ENCODE assay signal across 16 cellular contexts in the genomic region with DNA sequence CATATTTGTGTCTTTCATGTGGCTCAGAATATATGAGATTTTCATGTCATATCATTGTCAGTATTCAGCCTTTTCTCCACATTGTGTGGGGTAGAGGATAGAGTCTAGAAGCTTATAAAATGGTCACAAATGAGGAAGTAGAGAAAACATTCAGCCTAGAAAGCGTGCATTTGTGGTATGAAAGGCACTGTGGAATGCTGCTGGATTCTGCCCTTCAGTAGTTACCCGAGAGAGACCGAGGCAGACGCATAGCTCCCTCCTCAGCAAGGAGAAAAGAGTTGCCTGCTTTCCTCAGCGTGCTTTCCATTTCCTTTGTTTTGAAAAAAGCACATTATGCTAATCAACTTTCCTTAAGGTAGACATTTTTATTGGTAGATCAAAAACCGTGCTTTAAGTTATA. TPM values are rescaled to one million over a fixed set of nuclear protein-coding genes. Genes with fewer than 3 reads are reported as not detected.
DNase-seq lines count a peak whose midpoint lies in the region; ATAC-seq and FAIRE-seq lines count a peak whose summit lies in the region.
"Had no signal": no experiment of that assay in that cellular context is flagged by ENCODE, and none has a peak within 500 bp of the region (broad histone marks: within the 10 kb centered on the region; RNA-seq: fewer than 3 reads in every experiment).

No MANE protein-coding gene starts in this region.

- peaks cover 4% of the 10 kb centered on the region for H3K4me1 ChIP-seq in adipocyte (ENCODE audit: control insufficient read depth, insufficient read depth, low read length)
- H3K4me1 ChIP-seq: A549, colonic mucosa had no signal

- DNase-seq in activated CD4-positive, alpha-beta T cell treated with anti-CD3 and anti-CD28 coated beads, Interleukin-2, amount 10 ng/mL, durations not matched to agents 24 days and 14 days = peak; percentile 73
- no peak for DNase-seq in activated CD4-positive, alpha-beta T cell treated with anti-CD3 and anti-CD28 coated beads for 1 hour
- DNase-seq in NOMO-1 treated with dmso at 0.1 percent for 144 hours (lab: John Stamatoyannopoulos, UW; ENCODE audit: unreplicated experiment) = peak; percentile 25
- DNase-seq in adipocyte (ENCODE audit: low read depth) = peak; percentile 31
- no peak for DNase-seq in sciatic nerve (ENCODE audit: low spot score)
- no peak for DNase-seq in urothelium cell line (ENCODE audit: low spot score)
- DNase-seq in stimulated activated CD4-positive, alpha-beta T cell treated with anti-CD3 and anti-CD28 coated beads, Interleukin-2, amount 100 ng/mL, for 48 hours = no peak
- DNase-seq: activated gamma-delta T cell, colonic mucosa, DMS53, NCI-H2171, PC-3, transverse colon had no signal

- ATAC-seq in sciatic nerve (peak; percentile 30), GM21423 (IDR thresholded peaks at IDR 0.05; ENCODE audit: unreplicated experiment) (no peak)
- ATAC-seq: A549, PC-3 had no signal

- H3K36me3 Mint-ChIP-seq in activated CD4-positive, alpha-beta T cell treated with anti-CD3 and anti-CD28 coated beads, Interleukin-2, amount 10 ng/mL, durations not matched to agents 24 days and 14 days (ENCODE audit: low read depth) = peaks cover 50% of the 10 kb centered on the region

- no peak overlapping the region for H3K9ac ChIP-seq in adipocyte (ENCODE audit: low read length)

- no peaks in the 10 kb centered on the region for H3K9me3 Mint-ChIP-seq in activated CD4-positive, alpha-beta T cell treated with anti-CD3 and anti-CD28 coated beads, Interleukin-2, amount 10 ng/mL, durations not matched to agents 24 days and 14 days

- peak overlapping the region; percentile 68 for H3K27ac Mint-ChIP-seq in activated CD4-positive, alpha-beta T cell treated with anti-CD3 and anti-CD28 coated beads, Interleukin-2, amount 10 ng/mL, durations not matched to agents 24 days and 14 days

- H3K36me3 ChIP-seq in adipocyte (ENCODE audit: control insufficient read depth, insufficient read depth, low read length, severe bottlenecking) = no peaks in the 10 kb centered on the region
- H3K36me3 ChIP-seq: colonic mucosa, transverse colon had no signal

- H3K4me3 Mint-ChIP-seq in activated CD4-positive, alpha-beta T cell treated with anti-CD3 and anti-CD28 coated beads, Interleukin-2, amount 10 ng/mL, durations not matched to agents 24 days and 14 days = peak overlapping the region; percentile 73

- H3K9me3 ChIP-seq in adipocyte (ENCODE audit: control insufficient read depth, low read length) = peaks cover 7% of the 10 kb centered on the region
- H3K9me3 ChIP-seq: colonic mucosa, transverse colon had no signal

- H3K27me3 ChIP-seq in adipocyte (replicated peaks; ENCODE audit: control insufficient read depth, insufficient read depth, low read length) = no peaks in the 10 kb centered on the region
- H3K27me3 ChIP-seq: colonic mucosa, transverse colon had no signal

- no peaks in the 10 kb centered on the region for H3K27me3 Mint-ChIP-seq in activated CD4-positive, alpha-beta T cell treated with anti-CD3 and anti-CD28 coated beads, Interleukin-2, amount 10 ng/mL, durations not matched to agents 24 days and 14 days

- no peak for FAIRE-seq in urothelium cell line (lab: Jason Lieb, UNC)
- FAIRE-seq: A549, GM12892 had no signal

- no peak overlapping the region for H3K4me3 ChIP-seq in adipocyte (ENCODE audit: low read length)
- H3K4me3 ChIP-seq: A549, colonic mucosa, transverse colon had no signal

- intact Hi-C loops in activated CD4-positive, alpha-beta T cell treated with anti-CD3 and anti-CD28 coated beads, Interleukin-2, amount 10 ng/mL, durations not matched to agents 24 days and 14 days (cut with micrococcal nuclease) = loop anchor here (2.0 kb wide), 1 partner anchor 27 kb away; no protein-coding TSS in a partner anchor
- intact Hi-C loops in sciatic nerve (cut with DNase I) = no loop called here

- peaks cover 38% of the 10 kb centered on the region for H3K4me1 Mint-ChIP-seq in activated CD4-positive, alpha-beta T cell treated with anti-CD3 and anti-CD28 coated beads, Interleukin-2, amount 10 ng/mL, durations not matched to agents 24 days and 14 days

RNA-seq across cellular contexts. Expression of a gene that starts 28.7 kb away (rescaled TPM):
- 44.1 and 44.2 TPM in 2 replicates for total RNA-seq in activated CD4-positive, alpha-beta T cell treated with anti-CD3 and anti-CD28 coated beads, Interleukin-2, amount 10 ng/mL, durations not matched to agents 24 days and 14 days
- total RNA-seq in sciatic nerve = 0.22 TPM

Comparison
In these comparisons a context has a peak if more than half of its experiments do, and no peak if none do; other contexts are left out.
1. DNase-seq: peak in activated CD4-positive, alpha-beta T cell treated with anti-CD3 and anti-CD28 coated beads, Interleukin-2, amount 10 ng/mL, durations not matched to agents 24 days and 14 days (single experiment), NOMO-1 treated with dmso at 0.1 percent for 144 hours (single experiment) and adipocyte (single experiment); none in activated CD4-positive, alpha-beta T cell treated with anti-CD3 and anti-CD28 coated beads for 1 hour (single experiment), sciatic nerve (single experiment), urothelium cell line (single experiment) and stimulated activated CD4-positive, alpha-beta T cell treated with anti-CD3 and anti-CD28 coated beads, Interleukin-2, amount 100 ng/mL, for 48 hours (0 of 2).
2. RNA of a gene that starts 28.7 kb away (total RNA-seq): 44.1 to 44.2 TPM in activated CD4-positive, alpha-beta T cell treated with anti-CD3 and anti-CD28 coated beads, Interleukin-2, amount 10 ng/mL, durations not matched to agents 24 days and 14 days; 0.22 TPM in sciatic nerve (single experiment); every median in the first group is over 10 times any median in the second.